In the genomic region with DNA sequence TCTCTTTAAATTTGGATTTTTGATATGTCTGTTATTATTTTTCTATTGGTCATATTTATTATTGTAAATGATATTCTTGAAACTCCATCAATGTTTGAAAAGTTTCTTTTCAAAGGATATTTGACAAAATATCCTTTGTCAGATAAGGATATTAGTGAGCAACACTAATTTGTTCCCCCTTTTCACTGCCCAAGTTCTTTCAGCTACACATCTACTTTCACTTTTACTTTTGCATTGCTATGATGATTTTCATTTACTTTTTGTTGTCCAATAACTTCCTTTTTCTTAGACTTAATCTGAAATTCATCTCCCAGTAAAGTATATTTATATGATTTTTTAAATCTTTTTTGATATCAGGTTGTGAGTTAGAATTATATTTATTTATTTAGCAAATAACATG, we compare ENCODE assay signal across 1 cellular context.
TF ChIP-seq lines count a peak whose summit lies in the region.

No MANE protein-coding gene starts in this region.

TF ChIP-seq in GM12878, 131 proteins besides CTCF, POLR2A, EP300 and RAD21 (continued from another document):
- TF ChIP-seq ZBTB40 (IDR thresholded peaks at IDR 0.05; ENCODE audit: borderline replicate concordance) (no peak), MTA3 (IDR thresholded peaks at IDR 0.05; ENCODE audit: borderline replicate concordance, low read length) (no peak), NRF1 (conservative IDR thresholded peaks at IDR 0.05; ENCODE audit: low read depth, low read length) (no peak), SUPT20H (IDR thresholded peaks at IDR 0.05; ENCODE audit: borderline replicate concordance, control insufficient read depth, low read depth, low read length) (no peak), POLR2AphosphoS5 (IDR thresholded peaks at IDR 0.05; ENCODE audit: low read length) (no peak), MXI1 (IDR thresholded peaks at IDR 0.05; ENCODE audit: low read depth, low read length) (no peak), IKZF2 (IDR thresholded peaks at IDR 0.05) (no peak), NFYA (IDR thresholded peaks at IDR 0.05; ENCODE audit: borderline replicate concordance, low read depth, low read length) (no peak), TCF3 (IDR thresholded peaks at IDR 0.05; ENCODE audit: borderline replicate concordance, insufficient read depth, low read depth, low read length) (no peak)
- TF ChIP-seq, protein P1, sequence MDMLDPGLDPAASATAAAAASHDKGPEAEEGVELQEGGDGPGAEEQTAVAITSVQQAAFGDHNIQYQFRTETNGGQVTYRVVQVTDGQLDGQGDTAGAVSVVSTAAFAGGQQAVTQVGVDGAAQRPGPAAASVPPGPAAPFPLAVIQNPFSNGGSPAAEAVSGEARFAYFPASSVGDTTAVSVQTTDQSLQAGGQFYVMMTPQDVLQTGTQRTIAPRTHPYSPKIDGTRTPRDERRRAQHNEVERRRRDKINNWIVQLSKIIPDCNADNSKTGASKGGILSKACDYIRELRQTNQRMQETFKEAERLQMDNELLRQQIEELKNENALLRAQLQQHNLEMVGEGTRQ (IDR thresholded peaks at IDR 0.05; ENCODE audit: borderline replicate concordance, low read depth, low read length), result no peak
- TF ChIP-seq, protein P2, sequence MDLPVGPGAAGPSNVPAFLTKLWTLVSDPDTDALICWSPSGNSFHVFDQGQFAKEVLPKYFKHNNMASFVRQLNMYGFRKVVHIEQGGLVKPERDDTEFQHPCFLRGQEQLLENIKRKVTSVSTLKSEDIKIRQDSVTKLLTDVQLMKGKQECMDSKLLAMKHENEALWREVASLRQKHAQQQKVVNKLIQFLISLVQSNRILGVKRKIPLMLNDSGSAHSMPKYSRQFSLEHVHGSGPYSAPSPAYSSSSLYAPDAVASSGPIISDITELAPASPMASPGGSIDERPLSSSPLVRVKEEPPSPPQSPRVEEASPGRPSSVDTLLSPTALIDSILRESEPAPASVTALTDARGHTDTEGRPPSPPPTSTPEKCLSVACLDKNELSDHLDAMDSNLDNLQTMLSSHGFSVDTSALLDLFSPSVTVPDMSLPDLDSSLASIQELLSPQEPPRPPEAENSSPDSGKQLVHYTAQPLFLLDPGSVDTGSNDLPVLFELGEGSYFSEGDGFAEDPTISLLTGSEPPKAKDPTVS (IDR thresholded peaks at IDR 0.05; ENCODE audit: low read depth, low read length), result no peak
